In genomic region chr6:110331816-110332215, GRCh38 we compare ENCODE assay signal across 15 cellular contexts. TPM values are rescaled to one million over a fixed set of nuclear protein-coding genes. Genes with fewer than 3 reads are reported as not detected.
DNase-seq lines count a peak whose midpoint lies in the region; ATAC-seq and TF ChIP-seq lines count a peak whose summit lies in the region.
"Had no signal": no experiment of that assay in that cellular context is flagged by ENCODE, and none has a peak within 500 bp of the region (broad histone marks: within the 10 kb centered on the region; RNA-seq: fewer than 3 reads in every experiment).

No MANE protein-coding gene starts in this region.

- no peak for TF ChIP-seq CTCF in uterus (IDR thresholded peaks at IDR 0.05)

- no peaks in the 10 kb centered on the region for H3K36me3 ChIP-seq in uterus
- H3K36me3 ChIP-seq: brain microvascular endothelial cell, spleen, thoracic aorta had no signal

- peak; percentile 6 for DNase-seq in NCI-H748 (lab: John Stamatoyannopoulos, UW; ENCODE audit: unreplicated experiment)
- no peak for DNase-seq in NCI-H748 treated with DMSO at 0.1 percent for 48 hours (lab: John Stamatoyannopoulos, UW)
- DNase-seq in left kidney (ENCODE audit: low read depth, low spot score) = peak; percentile 85
- DNase-seq in uterus = peak; percentile 48 to 65
- DNase-seq in DMS53 (lab: John Stamatoyannopoulos, UW) = no peak
- no peak for DNase-seq in NCI-H1105 treated with DMSO at 0.1 percent for 48 hours (lab: John Stamatoyannopoulos, UW)
- DNase-seq: 8988T; activated CD4-positive, alpha-beta T cell treated with anti-CD3 and anti-CD28 coated beads, Interleukin-2, amount 10 ng/mL, durations not matched to agents 24 days and 14 days; brain microvascular endothelial cell; effector memory CD8-positive, alpha-beta T cell; spleen; SW 1271 had no signal

- intact Hi-C loops in uterus (cut with DNase I; ENCODE audit: low total_unique reads) = no loop called here

- H3K9me3 ChIP-seq in uterus = no peaks in the 10 kb centered on the region
- H3K9me3 ChIP-seq: spleen, thoracic aorta had no signal

- H3K4me1 ChIP-seq in uterus = peaks cover 3 to 9% of the 10 kb centered on the region in 2 donors

- no peak for TF ChIP-seq POLR2A in uterus (IDR thresholded peaks at IDR 0.05)
- no peak for TF ChIP-seq POLR2A in GM18505 (IDR thresholded peaks at IDR 0.05; ENCODE audit: borderline replicate concordance, extremely low read depth, insufficient read depth, insufficient read length)

- ATAC-seq in SK-N-SH treated with all-trans-retinoic acid at 6 μM for 48 hours (peak; percentile 82), GM18505 (IDR thresholded peaks at IDR 0.05; ENCODE audit: unreplicated experiment) (no peak)
- ATAC-seq: effector memory CD8-positive, alpha-beta T cell had no signal

- H3K27ac ChIP-seq in uterus = peak overlapping the region; percentile 83 to 91
- H3K27ac ChIP-seq: brain microvascular endothelial cell, spleen, thoracic aorta had no signal

- no peak overlapping the region for H3K4me3 ChIP-seq in uterus
- H3K4me3 ChIP-seq: spleen, thoracic aorta had no signal

- no peaks in the 10 kb centered on the region for H3K27me3 ChIP-seq in uterus
- H3K27me3 ChIP-seq: brain microvascular endothelial cell, spleen had no signal

TF ChIP-seq in SK-N-SH treated with all-trans-retinoic acid at 6 μM for 48 hours, 23 proteins besides CTCF, POLR2A, EP300 and RAD21:
- TF ChIP-seq BACH2 (CRISPR knock-in tag; IDR thresholded peaks at IDR 0.05; ENCODE audit: borderline replicate concordance) (no peak), ZNF565 (CRISPR knock-in tag; conservative IDR thresholded peaks at IDR 0.05; ENCODE audit: low read depth) (0 out of 2 replicates have a peak, but pooled peaks have one; percentile 25), GLIS3 (CRISPR knock-in tag; IDR thresholded peaks at IDR 0.05) (no peak), CSDC2 (CRISPR knock-in tag; IDR thresholded peaks at IDR 0.05) (no peak), TOX (CRISPR knock-in tag; IDR thresholded peaks at IDR 0.05; ENCODE audit: borderline replicate concordance) (no peak), TSHZ2 (CRISPR knock-in tag; IDR thresholded peaks at IDR 0.05) (0 out of 2 replicates have a peak, but pooled peaks have one; percentile 70), ZNF8 (CRISPR knock-in tag; IDR thresholded peaks at IDR 0.05) (no peak), PATZ1 (CRISPR knock-in tag; IDR thresholded peaks at IDR 0.05; ENCODE audit: borderline replicate concordance) (peak; percentile 78; the same call in 1 of the 2 replicates), ARNTL (CRISPR knock-in tag; IDR thresholded peaks at IDR 0.05; ENCODE audit: borderline replicate concordance, low read depth) (no peak), ZFP30 (CRISPR knock-in tag; IDR thresholded peaks at IDR 0.05) (no peak), TCF4 (CRISPR knock-in tag; IDR thresholded peaks at IDR 0.05; ENCODE audit: borderline replicate concordance) (peak; percentile 83), ZC3H10 (CRISPR knock-in tag; IDR thresholded peaks at IDR 0.05) (no peak), ZFP3 (CRISPR knock-in tag; IDR thresholded peaks at IDR 0.05) (no peak), ISL1 (CRISPR knock-in tag; IDR thresholded peaks at IDR 0.05) (peak; percentile 86), ESRRG (CRISPR knock-in tag; IDR thresholded peaks at IDR 0.05) (no peak; the same call in 1 of the 2 replicates)
TF ChIP-seq in SK-N-SH treated with all-trans-retinoic acid at 6 μM for 48 hours: peak in this region for 5.

RNA-seq across cellular contexts. Expression of gene METTL24, which starts 26.3 kb away (rescaled TPM):
- 10 to 100 TPM in 3 of 4 donors, not detected in 1; 18.0 to 47.2 (median 30.7) TPM for total RNA-seq in uterus
- total RNA-seq: activated CD4-positive, alpha-beta T cell treated with anti-CD3 and anti-CD28 coated beads, Interleukin-2, amount 10 ng/mL, durations not matched to agents 24 days and 14 days had no signal

Comparison
In these comparisons a context has a peak if more than half of its experiments do, and no peak if none do; other contexts are left out.
1. DNase-seq: peak in NCI-H748 (single experiment), left kidney (single experiment) and uterus (2 of 2); none in NCI-H748 treated with DMSO at 0.1 percent for 48 hours (single experiment), DMS53 (single experiment) and NCI-H1105 treated with DMSO at 0.1 percent for 48 hours (single experiment).